Comparison of ENCODE assay signal across 8 cellular contexts in the genomic region with DNA sequence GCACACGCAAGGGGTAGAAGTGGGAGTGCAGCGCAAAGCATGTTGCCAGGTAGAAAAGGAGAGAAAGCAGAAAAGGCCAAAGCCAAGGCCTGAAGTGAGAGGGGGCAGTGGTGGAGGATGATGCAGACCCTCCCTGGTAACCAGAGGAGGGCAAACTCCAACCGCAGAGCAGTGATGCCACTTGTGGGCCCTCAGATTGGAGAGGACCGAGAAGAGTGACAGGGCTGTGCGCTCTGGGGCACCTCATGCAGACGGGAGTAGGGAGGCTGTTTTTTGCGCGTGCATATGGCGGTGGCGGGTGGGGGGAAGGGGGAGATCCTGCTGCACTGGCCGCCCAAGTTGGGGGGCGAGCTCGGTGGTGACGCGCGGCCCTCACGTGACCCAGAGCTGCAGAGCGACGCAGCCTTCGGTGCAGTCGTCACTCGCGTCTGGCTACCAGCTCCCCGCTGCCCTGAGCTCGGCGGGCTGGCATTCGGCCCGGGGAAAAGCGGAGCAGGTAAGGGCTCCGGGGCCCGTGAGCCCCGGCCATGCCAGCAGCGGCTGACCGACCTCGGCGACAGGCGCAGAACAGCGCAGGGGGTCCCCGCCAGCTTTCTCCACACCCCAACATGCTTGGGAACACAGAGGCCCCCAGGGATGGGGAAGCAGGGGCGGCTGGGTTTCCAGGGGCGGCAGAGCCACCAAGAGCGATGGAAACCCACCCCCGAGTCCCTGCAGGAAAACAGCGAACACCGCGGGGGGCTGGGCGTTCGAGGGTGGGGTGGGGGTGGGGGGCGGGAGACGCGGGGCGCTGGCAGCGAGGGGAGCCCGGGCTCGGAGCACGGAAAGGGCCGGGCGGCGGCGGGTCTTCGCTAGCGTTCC. TPM values are rescaled to one million over a fixed set of nuclear protein-coding genes. Genes with fewer than 3 reads are reported as not detected.
A peak's percentile ranks its signal among the peaks of the same experiment; 100 is the strongest.
DNase-seq lines count a peak whose midpoint lies in the region; ATAC-seq and TF ChIP-seq lines count a peak whose summit lies in the region.

Gene BEX3, plus strand, starts transcription at position 421 of the 861 bp plus-strand sequence. CDS start 984 bp downstream, outside the sequence.

- H4K20me1 ChIP-seq in hepatocyte (ENCODE audit: insufficient read depth, poor library complexity, severe bottlenecking): no peaks in the 10 kb centered on the region

- TF ChIP-seq CTCF in CD8-positive, alpha-beta T cell (IDR thresholded peaks at IDR 0.05): no peak
- TF ChIP-seq CTCF in brain microvascular endothelial cell (IDR thresholded peaks at IDR 0.05; ENCODE audit: low read depth, low read length, missing control alignments) (no peak), hepatocyte (IDR thresholded peaks at IDR 0.05; ENCODE audit: poor library complexity) (no peak), progenitor cell of endocrine pancreas (IDR thresholded peaks at IDR 0.05; ENCODE audit: unreplicated experiment) (no peak)

- peak within 1 kb of the TSS; percentile 82 for H3K4me3 Mint-ChIP-seq in CD8-positive, alpha-beta T cell
- H3K4me3 Mint-ChIP-seq in progenitor cell of endocrine pancreas (ENCODE audit: low read depth): peak within 1 kb of the TSS; percentile 90

- no peaks in the 10 kb centered on the region for H3K27me3 ChIP-seq in CD8-positive, alpha-beta T cell (ENCODE audit: insufficient read depth, low read length)
- H3K27me3 ChIP-seq in brain microvascular endothelial cell (replicated peaks) (no peaks in the 10 kb centered on the region), hepatocyte (no peaks in the 10 kb centered on the region)

- peaks cover 11% of the 10 kb centered on the region for H3K4me1 Mint-ChIP-seq in CD8-positive, alpha-beta T cell (ENCODE audit: low read depth)
- H3K4me1 Mint-ChIP-seq in progenitor cell of endocrine pancreas (ENCODE audit: low read depth): peaks cover 19% of the 10 kb centered on the region

- H3K4me2 ChIP-seq in hepatocyte: peak within 1 kb of the TSS; percentile 86

- CTCF ChIA-PET in CD8-positive, alpha-beta T cell (lab: Charles Lee): interaction anchor here (0.6 to 1.0 kb wide), 2 partner anchors 83 to 88 kb away, joined by 3 read pairs; no protein-coding TSS in a partner anchor

- POLR2A ChIA-PET in CD8-positive, alpha-beta T cell (lab: Charles Lee): no interaction called here

- no peaks in the 10 kb centered on the region for H3K36me3 ChIP-seq in CD8-positive, alpha-beta T cell (ENCODE audit: insufficient read depth, low read length)
- no peaks in the 10 kb centered on the region for H3K36me3 ChIP-seq in KOPT-K1 (ENCODE audit: insufficient read depth, low read length)
- no peaks in the 10 kb centered on the region for H3K36me3 ChIP-seq in brain microvascular endothelial cell (replicated peaks)
- H3K36me3 ChIP-seq in hepatocyte (replicated peaks; ENCODE audit: insufficient read depth, low read depth): no peaks in the 10 kb centered on the region

- 39% methylated on average over 32 of the region's 62 CpGs for WGBS in hepatocyte (ENCODE audit: low lambda C conversion rate, missing lambda C conversion rate)

- peak in 5 of 7 experiments; percentile 7 to 69 (median 32) for DNase-seq in CD8-positive, alpha-beta T cell
- peak; percentile 25 for DNase-seq in T follicular helper cell (ENCODE audit: low read depth)
- DNase-seq in brain microvascular endothelial cell: no peak
- peak; percentile 79 for DNase-seq in hepatocyte (ENCODE audit: low spot score)
- peak; percentile 59 for DNase-seq in progenitor cell of endocrine pancreas (ENCODE audit: low spot score, unreplicated experiment)
- DNase-seq in cortex of kidney (lab: John Stamatoyannopoulos, UW): no peak

- H3K9me3 Mint-ChIP-seq in CD8-positive, alpha-beta T cell: no peaks in the 10 kb centered on the region
- no peaks in the 10 kb centered on the region for H3K9me3 Mint-ChIP-seq in progenitor cell of endocrine pancreas (ENCODE audit: low read depth)

- H3K27ac Mint-ChIP-seq in CD8-positive, alpha-beta T cell: peak within 1 kb of the TSS; percentile 77
- H3K27ac Mint-ChIP-seq in progenitor cell of endocrine pancreas: peak within 1 kb of the TSS; percentile 99

- H3K27me3 Mint-ChIP-seq in CD8-positive, alpha-beta T cell (ENCODE audit: low read depth): no peaks in the 10 kb centered on the region
- no peaks in the 10 kb centered on the region for H3K27me3 Mint-ChIP-seq in progenitor cell of endocrine pancreas

- no peaks in the 10 kb centered on the region for H3K9me3 ChIP-seq in CD8-positive, alpha-beta T cell (ENCODE audit: low read length)
- H3K9me3 ChIP-seq in KOPT-K1 (ENCODE audit: insufficient read depth, low read length, poor library complexity, severe bottlenecking): no peaks in the 10 kb centered on the region
- no peaks in the 10 kb centered on the region for H3K9me3 ChIP-seq in hepatocyte (ENCODE audit: low read depth)

- peak within 1 kb of the TSS; percentile 35 for H3K27ac ChIP-seq in CD8-positive, alpha-beta T cell (ENCODE audit: low read depth, low read length)
- peak within 1 kb of the TSS; percentile 14 for H3K27ac ChIP-seq in KOPT-K1 (ENCODE audit: low read depth, low read length, poor library complexity, severe bottlenecking)
- peak within 1 kb of the TSS; percentile 92 for H3K27ac ChIP-seq in brain microvascular endothelial cell
- H3K27ac ChIP-seq in hepatocyte: peak within 1 kb of the TSS; percentile 97

- in situ Hi-C loops in brain microvascular endothelial cell (cut with HindIII; ENCODE audit: low pct_ligation_motif_present, low sequenced_read_pairs): no loop called here

- peaks cover 14% of the 10 kb centered on the region for H3K79me2 ChIP-seq in hepatocyte

- H3K36me3 Mint-ChIP-seq in CD8-positive, alpha-beta T cell: peaks cover 5% of the 10 kb centered on the region
- H3K36me3 Mint-ChIP-seq in progenitor cell of endocrine pancreas (ENCODE audit: insufficient read depth): peaks cover 8% of the 10 kb centered on the region

- ATAC-seq in CD8-positive, alpha-beta T cell: peak; percentile 80
- no peak for ATAC-seq in GM21576 (IDR thresholded peaks at IDR 0.05; ENCODE audit: unreplicated experiment)

- no peaks in the 10 kb centered on the region for H3K9me2 ChIP-seq in hepatocyte (replicated peaks; ENCODE audit: insufficient read depth)

- peaks cover 6% of the 10 kb centered on the region for H3K4me1 ChIP-seq in CD8-positive, alpha-beta T cell (ENCODE audit: insufficient read depth, low read length)
- no peaks in the 10 kb centered on the region for H3K4me1 ChIP-seq in hepatocyte (ENCODE audit: insufficient read depth)

- intact Hi-C loops in CD8-positive, alpha-beta T cell (cut with DNase I, micrococcal nuclease): no loop called here

- H3K4me3 ChIP-seq in CD8-positive, alpha-beta T cell (ENCODE audit: low read depth, low read length): peak within 1 kb of the TSS; percentile 49
- H3K4me3 ChIP-seq in brain microvascular endothelial cell (ENCODE audit: low read depth, low read length): peak within 1 kb of the TSS; percentile 77
- H3K4me3 ChIP-seq in hepatocyte: peak within 1 kb of the TSS; percentile 74

- peak within 1 kb of the TSS; percentile 70 for H2AFZ ChIP-seq in hepatocyte

RNA-seq across cellular contexts. Expression of gene BEX3, which starts in this region (rescaled TPM):
- 10 to 100 TPM; 23.1 to 23.9 TPM for total RNA-seq in CD8-positive, alpha-beta T cell
- 267 and 271 TPM in 2 replicates for total RNA-seq in hepatocyte
- polyA plus RNA-seq in hepatocyte: 506 and 616 TPM in 2 replicates
- 408 and 425 TPM in 2 replicates for total RNA-seq in progenitor cell of endocrine pancreas

Comparison
In these comparisons a context has a peak if more than half of its experiments do, and no peak if none do; other contexts are left out.
1. RNA of gene BEX3 (total RNA-seq): 408 to 425 TPM in progenitor cell of endocrine pancreas and 267 to 271 TPM in hepatocyte; 23.1 to 23.9 TPM in CD8-positive, alpha-beta T cell; every median in the first group is over 10 times any median in the second.
2. DNase-seq: peak in CD8-positive, alpha-beta T cell (5 of 7), T follicular helper cell (single experiment), hepatocyte (single experiment) and progenitor cell of endocrine pancreas (single experiment); none in brain microvascular endothelial cell (single experiment) and cortex of kidney (single experiment).
3. H3K27ac ChIP-seq: peak in every context shown above with its lines; median percentile 97 in hepatocyte; 92 in brain microvascular endothelial cell; 35 in CD8-positive, alpha-beta T cell; 14 in KOPT-K1.
4. Peak in every context shown above with its lines, with median percentiles within 50 percentile points of each other: H3K4me3 ChIP-seq.